1 cellular context compared by ENCODE assay signal in genomic region chr6:11172501-11173337, GRCh38.
TF ChIP-seq lines count a peak whose summit lies in the region.

No MANE protein-coding gene starts in this region.

TF ChIP-seq in HepG2, 621 proteins besides CTCF, POLR2A, EP300 and RAD21 (continued from another document and continues in another):
- TF ChIP-seq ZNF142 (CRISPR knock-in tag; IDR thresholded peaks at IDR 0.05) (no peak), BATF2 (CRISPR knock-in tag; IDR thresholded peaks at IDR 0.05) (no peak), ZNF543 (CRISPR knock-in tag; IDR thresholded peaks at IDR 0.05) (no peak), ZNF296 (CRISPR knock-in tag; conservative IDR thresholded peaks at IDR 0.05) (no peak), KDM5B (CRISPR knock-in tag; IDR thresholded peaks at IDR 0.05; ENCODE audit: borderline replicate concordance) (no peak), NBN (conservative IDR thresholded peaks at IDR 0.05) (no peak), CEBPB (IDR thresholded peaks at IDR 0.05; ENCODE audit: borderline replicate concordance, low read depth, low read length) (no peak), NPAS2 (CRISPR knock-in tag; IDR thresholded peaks at IDR 0.05; ENCODE audit: borderline replicate concordance) (no peak), PLRG1 (conservative IDR thresholded peaks at IDR 0.05) (no peak), GRHL1 (CRISPR knock-in tag; conservative IDR thresholded peaks at IDR 0.05) (no peak), YEATS2 (CRISPR knock-in tag; IDR thresholded peaks at IDR 0.05; ENCODE audit: borderline replicate concordance) (peak; percentile 65; the same call in 1 of the 2 replicates), ZNF768 (CRISPR knock-in tag; IDR thresholded peaks at IDR 0.05) (no peak), TSC22D2 (CRISPR knock-in tag; IDR thresholded peaks at IDR 0.05; ENCODE audit: borderline replicate concordance) (peak; percentile 53; the same call in 1 of the 2 replicates), ZNF3 (CRISPR knock-in tag; IDR thresholded peaks at IDR 0.05) (0 out of 2 replicates have a peak, but pooled peaks have one; percentile 12), HOXD1 (CRISPR knock-in tag; IDR thresholded peaks at IDR 0.05) (no peak), NR2F1 (CRISPR knock-in tag; IDR thresholded peaks at IDR 0.05) (0 out of 4 replicates have a peak, but pooled peaks of 1 of the 2 experiments have one; percentile 13), NFE2L2 (IDR thresholded peaks at IDR 0.05; ENCODE audit: low read length) (no peak), ZNF619 (CRISPR knock-in tag; IDR thresholded peaks at IDR 0.05) (no peak), ZFP1 (CRISPR knock-in tag; IDR thresholded peaks at IDR 0.05) (peak; percentile 52; the same call in 1 of the 2 replicates), ATF4 (CRISPR knock-in tag; IDR thresholded peaks at IDR 0.05) (no peak), RFXANK (CRISPR knock-in tag; IDR thresholded peaks at IDR 0.05) (0 out of 2 replicates have a peak, but pooled peaks have one; percentile 31), ZNF720 (CRISPR knock-in tag; IDR thresholded peaks at IDR 0.05) (no peak), NFKB2 (CRISPR knock-in tag; IDR thresholded peaks at IDR 0.05; ENCODE audit: borderline replicate concordance) (peak; percentile 52; the same call in 1 of the 2 replicates), EEA1 (CRISPR knock-in tag; IDR thresholded peaks at IDR 0.05; ENCODE audit: borderline replicate concordance) (no peak), KAT2B (IDR thresholded peaks at IDR 0.05; ENCODE audit: borderline replicate concordance, low read depth, low read length) (no peak), ZNF737 (CRISPR knock-in tag; IDR thresholded peaks at IDR 0.05; ENCODE audit: borderline replicate concordance) (no peak), ZSCAN30 (CRISPR knock-in tag; IDR thresholded peaks at IDR 0.05) (no peak), TMF1 (CRISPR knock-in tag; IDR thresholded peaks at IDR 0.05; ENCODE audit: low read depth) (no peak), NCOA1 (CRISPR knock-in tag; IDR thresholded peaks at IDR 0.05) (no peak), ZBTB14 (CRISPR knock-in tag; IDR thresholded peaks at IDR 0.05) (peak; percentile 20; the same call in 1 of the 2 replicates), ZNF335 (CRISPR knock-in tag; IDR thresholded peaks at IDR 0.05) (no peak), ATAD3A (CRISPR knock-in tag; IDR thresholded peaks at IDR 0.05) (no peak), RBFOX2 (IDR thresholded peaks at IDR 0.05; ENCODE audit: low read depth, low read length) (no peak), GATA4 (IDR thresholded peaks at IDR 0.05; ENCODE audit: borderline replicate concordance, low read depth) (no peak), ZNF558 (CRISPR knock-in tag; IDR thresholded peaks at IDR 0.05; ENCODE audit: borderline replicate concordance) (no peak), ZNF333 (CRISPR knock-in tag; IDR thresholded peaks at IDR 0.05; ENCODE audit: borderline replicate concordance) (no peak), HNF4A (CRISPR knock-in tag; IDR thresholded peaks at IDR 0.05) (no peak), ZNF639 (CRISPR knock-in tag; conservative IDR thresholded peaks at IDR 0.05) (no peak), KMT2B (CRISPR knock-in tag; IDR thresholded peaks at IDR 0.05) (no peak), IKZF4 (CRISPR knock-in tag; IDR thresholded peaks at IDR 0.05; ENCODE audit: borderline replicate concordance, low read depth, not compliant biosample characterization) (no peak), SP140L (CRISPR knock-in tag; IDR thresholded peaks at IDR 0.05; ENCODE audit: borderline replicate concordance) (0 out of 2 replicates have a peak, but pooled peaks have one; percentile 44), ZNF180 (CRISPR knock-in tag; IDR thresholded peaks at IDR 0.05; ENCODE audit: borderline replicate concordance, low read depth) (no peak), TAF15 (IDR thresholded peaks at IDR 0.05; ENCODE audit: low read depth, low read length, poor library complexity, severe bottlenecking) (no peak), NFIC (IDR thresholded peaks at IDR 0.05; ENCODE audit: low read length) (no peak), KLF13 (CRISPR knock-in tag; IDR thresholded peaks at IDR 0.05) (no peak), SMAD1 (CRISPR knock-in tag; IDR thresholded peaks at IDR 0.05; ENCODE audit: borderline replicate concordance, low read depth) (no peak)
- TF ChIP-seq, protein P1, sequence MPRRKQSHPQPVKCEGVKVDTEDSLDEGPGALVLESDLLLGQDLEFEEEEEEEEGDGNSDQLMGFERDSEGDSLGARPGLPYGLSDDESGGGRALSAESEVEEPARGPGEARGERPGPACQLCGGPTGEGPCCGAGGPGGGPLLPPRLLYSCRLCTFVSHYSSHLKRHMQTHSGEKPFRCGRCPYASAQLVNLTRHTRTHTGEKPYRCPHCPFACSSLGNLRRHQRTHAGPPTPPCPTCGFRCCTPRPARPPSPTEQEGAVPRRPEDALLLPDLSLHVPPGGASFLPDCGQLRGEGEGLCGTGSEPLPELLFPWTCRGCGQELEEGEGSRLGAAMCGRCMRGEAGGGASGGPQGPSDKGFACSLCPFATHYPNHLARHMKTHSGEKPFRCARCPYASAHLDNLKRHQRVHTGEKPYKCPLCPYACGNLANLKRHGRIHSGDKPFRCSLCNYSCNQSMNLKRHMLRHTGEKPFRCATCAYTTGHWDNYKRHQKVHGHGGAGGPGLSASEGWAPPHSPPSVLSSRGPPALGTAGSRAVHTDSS (CRISPR knock-in tag; conservative IDR thresholded peaks at IDR 0.05) = no peak
- TF ChIP-seq, protein P2, sequence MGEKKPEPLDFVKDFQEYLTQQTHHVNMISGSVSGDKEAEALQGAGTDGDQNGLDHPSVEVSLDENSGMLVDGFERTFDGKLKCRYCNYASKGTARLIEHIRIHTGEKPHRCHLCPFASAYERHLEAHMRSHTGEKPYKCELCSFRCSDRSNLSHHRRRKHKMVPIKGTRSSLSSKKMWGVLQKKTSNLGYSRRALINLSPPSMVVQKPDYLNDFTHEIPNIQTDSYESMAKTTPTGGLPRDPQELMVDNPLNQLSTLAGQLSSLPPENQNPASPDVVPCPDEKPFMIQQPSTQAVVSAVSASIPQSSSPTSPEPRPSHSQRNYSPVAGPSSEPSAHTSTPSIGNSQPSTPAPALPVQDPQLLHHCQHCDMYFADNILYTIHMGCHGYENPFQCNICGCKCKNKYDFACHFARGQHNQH (CRISPR knock-in tag; IDR thresholded peaks at IDR 0.05) = peak; percentile 45; the same call in 1 of the 2 replicates
- TF ChIP-seq, protein P3, sequence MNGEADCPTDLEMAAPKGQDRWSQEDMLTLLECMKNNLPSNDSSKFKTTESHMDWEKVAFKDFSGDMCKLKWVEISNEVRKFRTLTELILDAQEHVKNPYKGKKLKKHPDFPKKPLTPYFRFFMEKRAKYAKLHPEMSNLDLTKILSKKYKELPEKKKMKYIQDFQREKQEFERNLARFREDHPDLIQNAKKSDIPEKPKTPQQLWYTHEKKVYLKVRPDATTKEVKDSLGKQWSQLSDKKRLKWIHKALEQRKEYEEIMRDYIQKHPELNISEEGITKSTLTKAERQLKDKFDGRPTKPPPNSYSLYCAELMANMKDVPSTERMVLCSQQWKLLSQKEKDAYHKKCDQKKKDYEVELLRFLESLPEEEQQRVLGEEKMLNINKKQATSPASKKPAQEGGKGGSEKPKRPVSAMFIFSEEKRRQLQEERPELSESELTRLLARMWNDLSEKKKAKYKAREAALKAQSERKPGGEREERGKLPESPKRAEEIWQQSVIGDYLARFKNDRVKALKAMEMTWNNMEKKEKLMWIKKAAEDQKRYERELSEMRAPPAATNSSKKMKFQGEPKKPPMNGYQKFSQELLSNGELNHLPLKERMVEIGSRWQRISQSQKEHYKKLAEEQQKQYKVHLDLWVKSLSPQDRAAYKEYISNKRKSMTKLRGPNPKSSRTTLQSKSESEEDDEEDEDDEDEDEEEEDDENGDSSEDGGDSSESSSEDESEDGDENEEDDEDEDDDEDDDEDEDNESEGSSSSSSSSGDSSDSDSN (CRISPR knock-in tag; IDR thresholded peaks at IDR 0.05) = no peak
- TF ChIP-seq, protein P4, sequence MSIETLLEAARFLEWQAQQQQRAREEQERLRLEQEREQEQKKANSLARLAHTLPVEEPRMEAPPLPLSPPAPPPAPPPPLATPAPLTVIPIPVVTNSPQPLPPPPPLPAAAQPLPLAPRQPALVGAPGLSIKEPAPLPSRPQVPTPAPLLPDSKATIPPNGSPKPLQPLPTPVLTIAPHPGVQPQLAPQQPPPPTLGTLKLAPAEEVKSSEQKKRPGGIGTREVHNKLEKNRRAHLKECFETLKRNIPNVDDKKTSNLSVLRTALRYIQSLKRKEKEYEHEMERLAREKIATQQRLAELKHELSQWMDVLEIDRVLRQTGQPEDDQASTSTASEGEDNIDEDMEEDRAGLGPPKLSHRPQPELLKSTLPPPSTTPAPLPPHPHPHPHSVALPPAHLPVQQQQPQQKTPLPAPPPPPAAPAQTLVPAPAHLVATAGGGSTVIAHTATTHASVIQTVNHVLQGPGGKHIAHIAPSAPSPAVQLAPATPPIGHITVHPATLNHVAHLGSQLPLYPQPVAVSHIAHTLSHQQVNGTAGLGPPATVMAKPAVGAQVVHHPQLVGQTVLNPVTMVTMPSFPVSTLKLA (IDR thresholded peaks at IDR 0.05) = no peak
